In the genomic region with DNA sequence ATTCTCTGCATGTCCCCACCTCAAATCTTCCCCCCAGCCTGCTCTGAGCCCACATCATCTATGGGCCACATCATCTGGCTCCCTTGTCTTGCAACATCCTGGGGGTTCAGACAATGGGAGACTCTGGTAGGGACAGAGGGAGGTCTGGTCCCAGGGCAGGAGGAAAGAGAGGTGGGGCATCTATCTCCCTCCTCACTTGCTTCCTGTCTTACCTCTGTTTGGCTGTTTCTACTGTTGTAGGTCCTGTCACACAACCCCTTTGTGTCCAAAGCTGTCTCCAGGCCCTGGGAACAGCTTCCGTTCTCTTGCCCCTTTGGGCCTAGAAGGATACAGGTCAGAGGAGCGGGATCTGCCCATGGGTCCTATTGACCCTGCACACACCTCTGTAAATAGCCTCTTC, we compare ENCODE assay signal across 1 cellular context.
TF ChIP-seq lines count a peak whose summit lies in the region.

No MANE protein-coding gene starts in this region.

TF ChIP-seq in GM12878, 131 proteins besides CTCF, POLR2A, EP300 and RAD21 (continued from another document):
- TF ChIP-seq HCFC1 (IDR thresholded peaks at IDR 0.05; ENCODE audit: low read length): no peak
- no peak for TF ChIP-seq SIX5 (IDR thresholded peaks at IDR 0.05; ENCODE audit: low read depth, low read length, severe bottlenecking)
- no peak for TF ChIP-seq JUND (IDR thresholded peaks at IDR 0.05; ENCODE audit: low read depth, low read length)
- no peak for TF ChIP-seq ASH2L (IDR thresholded peaks at IDR 0.05; ENCODE audit: borderline replicate concordance, low read depth)
- TF ChIP-seq, protein P1, sequence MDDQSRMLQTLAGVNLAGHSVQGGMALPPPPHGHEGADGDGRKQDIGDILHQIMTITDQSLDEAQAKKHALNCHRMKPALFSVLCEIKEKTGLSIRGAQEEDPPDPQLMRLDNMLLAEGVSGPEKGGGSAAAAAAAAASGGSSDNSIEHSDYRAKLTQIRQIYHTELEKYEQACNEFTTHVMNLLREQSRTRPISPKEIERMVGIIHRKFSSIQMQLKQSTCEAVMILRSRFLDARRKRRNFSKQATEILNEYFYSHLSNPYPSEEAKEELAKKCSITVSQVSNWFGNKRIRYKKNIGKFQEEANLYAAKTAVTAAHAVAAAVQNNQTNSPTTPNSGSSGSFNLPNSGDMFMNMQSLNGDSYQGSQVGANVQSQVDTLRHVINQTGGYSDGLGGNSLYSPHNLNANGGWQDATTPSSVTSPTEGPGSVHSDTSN (IDR thresholded peaks at IDR 0.05; ENCODE audit: insufficient replicate concordance, low read depth, low read length): no peak
